ENCODE assay signal across 8 cellular contexts in the genomic region with DNA sequence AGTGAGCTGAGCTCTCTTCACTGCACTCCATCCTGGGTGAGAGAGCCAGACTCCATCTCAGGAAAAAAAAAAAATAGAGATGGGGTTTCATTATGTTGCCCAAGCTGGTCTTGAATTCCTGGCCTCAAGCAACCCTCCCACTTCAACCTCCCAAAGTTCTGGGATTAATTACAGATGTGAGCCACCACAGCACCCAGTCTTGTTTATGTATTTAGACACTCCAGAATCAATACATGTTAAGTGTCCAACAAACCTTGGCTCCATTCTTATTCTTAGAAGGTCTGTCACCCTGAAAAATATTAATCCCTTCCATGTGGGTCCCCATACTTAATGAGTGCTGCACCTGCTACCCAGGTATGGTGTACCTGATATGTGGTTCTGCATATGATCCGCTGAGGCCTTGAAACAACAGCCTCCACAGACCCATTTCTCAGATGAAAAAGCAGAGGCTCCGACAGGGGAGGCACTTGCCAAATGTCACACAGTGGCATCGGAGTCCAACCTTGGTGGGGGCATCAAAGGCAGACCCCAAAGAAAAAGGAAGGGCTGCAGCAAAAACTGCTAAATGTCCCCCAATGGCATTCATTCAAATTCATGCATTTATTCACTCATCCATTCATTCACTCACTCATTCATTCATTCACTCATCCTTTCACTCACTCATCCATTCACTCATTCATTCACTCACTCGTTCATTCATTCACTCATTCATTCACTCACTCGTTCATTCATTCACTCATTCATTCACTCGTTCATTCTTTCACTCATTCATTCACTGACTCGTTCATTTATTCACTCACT. TPM values are rescaled to one million over a fixed set of nuclear protein-coding genes. Genes with fewer than 3 reads are reported as not detected.
DNase-seq lines count a peak whose midpoint lies in the region; ATAC-seq and TF ChIP-seq lines count a peak whose summit lies in the region.

No MANE protein-coding gene starts in this region.

- H3K4me3 ChIP-seq in PC-9 (peak overlapping the region; percentile 52; the same call in 1 of the 2 replicates), fibroblast of lung (replicated peaks in 1 of 4; ENCODE audit: control extremely low read depth in 1 of 4, insufficient read depth in 1 of 4, low read depth in 3 of 4, low read length in 4 of 4) (no peak overlapping the region)

- BruUV-seq in PC-9 (replicated peaks; lab: Mats Ljungman, UMichigan) = no TSS peak

- no peaks in the 10 kb centered on the region for H3K9me2 ChIP-seq in PC-9 (ENCODE audit: insufficient read depth)

- H3K9me3 Mint-ChIP-seq in activated T-cell treated with anti-CD3 and anti-CD28 coated beads, Interleukin-2, amount 50 U/mL, for 24 hours = no peaks in the 10 kb centered on the region
- H3K9me3 Mint-ChIP-seq in stimulated activated naive CD8-positive, alpha-beta T cell treated with anti-CD3 and anti-CD28 coated beads, Interleukin-15, amount 100 ng/mL, for 72 hours = peaks cover 8% of the 10 kb centered on the region in 2 donors

- TF ChIP-seq CTCF in PC-9 (conservative IDR thresholded peaks at IDR 0.05) (no peak), fibroblast of lung (conservative IDR thresholded peaks at IDR 0.05 in 1 of 2, IDR thresholded peaks at IDR 0.05 in 1 of 2; ENCODE audit: low read depth in 1 of 2, low read length in 2 of 2) (no peak)

- H3K27ac Mint-ChIP-seq in activated T-cell treated with anti-CD3 and anti-CD28 coated beads, Interleukin-2, amount 50 U/mL, for 24 hours = peak overlapping the region; percentile 74
- no peak overlapping the region for H3K27ac Mint-ChIP-seq in stimulated activated naive CD8-positive, alpha-beta T cell treated with anti-CD3 and anti-CD28 coated beads, Interleukin-15, amount 100 ng/mL, for 72 hours

- H3K4me2 ChIP-seq in PC-9 = peak overlapping the region; percentile 88
- H3K4me2 ChIP-seq in fibroblast of lung (ENCODE audit: extremely low read depth, insufficient read depth, low read length) = no peak overlapping the region

- no peak for DNase-seq in activated T-cell treated with anti-CD3 and anti-CD28 coated beads, Interleukin-2, amount 50 U/mL, for 24 hours
- no peak for DNase-seq in activated T-cell treated with anti-CD3 and anti-CD28 coated beads, Interleukin-2, amount 50 U/mL, for 48 hours
- DNase-seq in PC-9 (no peak), fibroblast of lung (ENCODE audit: low read depth in 2 of 2) (peak; percentile 46 to 47), HK-2 (ENCODE audit: unreplicated experiment) (no peak), NCI-H524 (lab: John Stamatoyannopoulos, UW) (no peak)
- no peak for DNase-seq in stimulated activated naive CD8-positive, alpha-beta T cell treated with anti-CD3 and anti-CD28 coated beads, Interleukin-15, amount 100 ng/mL, for 72 hours
- no peak for DNase-seq in NK-92 treated with Interleukin-12 subunit alpha and Interleukin-12 subunit beta, amount 100 ng/mL, for 24 hours (lab: John Stamatoyannopoulos, UW)

- peaks cover 26% of the 10 kb centered on the region for H3K4me1 Mint-ChIP-seq in activated T-cell treated with anti-CD3 and anti-CD28 coated beads, Interleukin-2, amount 50 U/mL, for 24 hours (ENCODE audit: low read depth)
- H3K4me1 Mint-ChIP-seq in stimulated activated naive CD8-positive, alpha-beta T cell treated with anti-CD3 and anti-CD28 coated beads, Interleukin-15, amount 100 ng/mL, for 72 hours = peaks cover 32% of the 10 kb centered on the region

- POLR2A ChIA-PET in PC-9 (lab: Charles Lee; ENCODE audit: unreplicated experiment) = no interaction called here

- peaks cover 42% of the 10 kb centered on the region for H3K36me3 Mint-ChIP-seq in activated T-cell treated with anti-CD3 and anti-CD28 coated beads, Interleukin-2, amount 50 U/mL, for 24 hours (ENCODE audit: low read depth)

- H3K36me3 ChIP-seq in PC-9 (ENCODE audit: low read depth) (no peaks in the 10 kb centered on the region), fibroblast of lung (ENCODE audit: control insufficient read depth, insufficient read depth, low read length) (peaks cover 20% of the 10 kb centered on the region)

- no peak overlapping the region for H3K4me3 Mint-ChIP-seq in activated T-cell treated with anti-CD3 and anti-CD28 coated beads, Interleukin-2, amount 50 U/mL, for 24 hours
- H3K4me3 Mint-ChIP-seq in stimulated activated naive CD8-positive, alpha-beta T cell treated with anti-CD3 and anti-CD28 coated beads, Interleukin-15, amount 100 ng/mL, for 72 hours = peak overlapping the region; percentile 79

- CTCF ChIA-PET in PC-9 (lab: Charles Lee) = no interaction called here

- H3K27ac ChIP-seq in PC-9 = 0 out of 2 replicates have a peak overlapping the region, but pooled peaks have one; percentile 16
- no peak overlapping the region for H3K27ac ChIP-seq in fibroblast of lung (ENCODE audit: insufficient read depth, low read length)

- H3K79me2 ChIP-seq in PC-9 (ENCODE audit: low read depth) (no peaks in the 10 kb centered on the region), fibroblast of lung (ENCODE audit: control insufficient read depth, insufficient read depth, low read length) (no peaks in the 10 kb centered on the region)

- H4K20me1 ChIP-seq in PC-9 (ENCODE audit: insufficient read depth) (no peaks in the 10 kb centered on the region), fibroblast of lung (ENCODE audit: control insufficient read depth, extremely low read depth, insufficient read depth, low read length) (no peaks in the 10 kb centered on the region)

- H3K9ac ChIP-seq in fibroblast of lung (ENCODE audit: insufficient read depth, low read length) = no peak overlapping the region

- H3K27me3 ChIP-seq in PC-9 (ENCODE audit: insufficient read depth, low read depth) = no peaks in the 10 kb centered on the region
- no peaks in the 10 kb centered on the region for H3K27me3 ChIP-seq in fibroblast of lung (ENCODE audit: control insufficient read depth, insufficient read depth, low read length)

- intact Hi-C loops in PC-9 (cut with micrococcal nuclease; ENCODE audit: unreplicated experiment) = no loop called here

- H3K4me1 ChIP-seq in PC-9 (replicated peaks; ENCODE audit: insufficient read depth) (no peaks in the 10 kb centered on the region), fibroblast of lung (ENCODE audit: control insufficient read depth, extremely low read depth, insufficient read depth, low read length) (peaks cover 2% of the 10 kb centered on the region)

- H2AFZ ChIP-seq in PC-9 (no peak overlapping the region), fibroblast of lung (ENCODE audit: low read length) (no peak overlapping the region)

- H3F3A ChIP-seq in PC-9 (ENCODE audit: insufficient read depth, low read depth) = peaks cover 24% of the 10 kb centered on the region

- no peak for ATAC-seq in stimulated activated naive CD8-positive, alpha-beta T cell treated with anti-CD3 and anti-CD28 coated beads, Interleukin-15, amount 100 ng/mL, for 72 hours

- no peaks in the 10 kb centered on the region for H3K27me3 Mint-ChIP-seq in activated T-cell treated with anti-CD3 and anti-CD28 coated beads, Interleukin-2, amount 50 U/mL, for 24 hours
- H3K27me3 Mint-ChIP-seq in stimulated activated naive CD8-positive, alpha-beta T cell treated with anti-CD3 and anti-CD28 coated beads, Interleukin-15, amount 100 ng/mL, for 72 hours = no peaks in the 10 kb centered on the region

- no peaks in the 10 kb centered on the region for H3K9me3 ChIP-seq in PC-9 (ENCODE audit: insufficient read depth, low read depth)
- H3K9me3 ChIP-seq in fibroblast of lung (ENCODE audit: control insufficient read depth, insufficient read depth, low read depth, low read length) = no peaks in the 10 kb centered on the region

RNA-seq across cellular contexts. Expression of gene TICAM1, which starts 16.7 kb away (rescaled TPM):
- total RNA-seq in PC-9 (2021) = 9.9 and 12.7 TPM in 2 replicates
- 2.1 and 4.1 TPM in 2 replicates for total RNA-seq in fibroblast of lung
- 0.65 and 0.77 TPM in 2 replicates for polyA plus RNA-seq in fibroblast of lung
- 10.8 and 12.8 TPM in 2 replicates for polyA plus RNA-seq in fibroblast of lung (2012)
- polyA minus RNA-seq in fibroblast of lung (ENCODE audit: low replicate concordance) = 4.5 and 6.8 TPM in 2 replicates

RNA-seq across cellular contexts. Expression of gene FEM1A, which starts 23.3 kb away (rescaled TPM):
- total RNA-seq in PC-9 (2021) (6.5 and 7.0 TPM in 2 replicates), fibroblast of lung (9.5 and 10.1 TPM in 2 replicates)
- polyA plus RNA-seq in fibroblast of lung = 3.2 and 4.1 TPM in 2 replicates
- 0.71 and 0.72 TPM in 2 replicates for polyA plus RNA-seq in fibroblast of lung (2012)
- polyA minus RNA-seq in fibroblast of lung (ENCODE audit: low replicate concordance) = 6.5 and 7.0 TPM in 2 replicates

RNA-seq across cellular contexts. Expression of gene PLIN3, which starts 52.6 kb away (rescaled TPM):
- total RNA-seq in PC-9 (2021) (95.9 and 104 TPM in 2 replicates), fibroblast of lung (157 and 191 TPM in 2 replicates)
- polyA plus RNA-seq in fibroblast of lung = 133 and 151 TPM in 2 replicates
- polyA plus RNA-seq in fibroblast of lung (2012) = 212 and 248 TPM in 2 replicates
- 81.0 and 94.5 TPM in 2 replicates for polyA minus RNA-seq in fibroblast of lung (ENCODE audit: low replicate concordance)

Comparison
In these comparisons a context has a peak if more than half of its experiments do, and no peak if none do; other contexts are left out.
1. DNase-seq: peak in fibroblast of lung (2 of 2); none in activated T-cell treated with anti-CD3 and anti-CD28 coated beads, Interleukin-2, amount 50 U/mL, for 24 hours (single experiment), activated T-cell treated with anti-CD3 and anti-CD28 coated beads, Interleukin-2, amount 50 U/mL, for 48 hours (0 of 2), PC-9 (0 of 2), stimulated activated naive CD8-positive, alpha-beta T cell treated with anti-CD3 and anti-CD28 coated beads, Interleukin-15, amount 100 ng/mL, for 72 hours (0 of 2), HK-2 (single experiment), NK-92 treated with Interleukin-12 subunit alpha and Interleukin-12 subunit beta, amount 100 ng/mL, for 24 hours (single experiment) and NCI-H524 (0 of 2).